ENCODE assay signal across 1 cellular context in genomic region chr7:150791746-150792452, GRCh38.
TF ChIP-seq lines count a peak whose summit lies in the region.

No MANE protein-coding gene starts in this region.

TF ChIP-seq in K562, 482 proteins besides CTCF, POLR2A, EP300 and RAD21:
- TF ChIP-seq SIX5 (IDR thresholded peaks at IDR 0.05; ENCODE audit: borderline replicate concordance in 1 of 2, insufficient read depth in 1 of 2, low read depth in 1 of 2, low read length in 2 of 2) (0 out of 4 replicates have a peak, but pooled peaks of 1 of the 2 experiments have one; percentile 7), MYC (IDR thresholded peaks at IDR 0.05; ENCODE audit: low read depth, low read length) (no peak), MYC (CRISPR knock-in tag; IDR thresholded peaks at IDR 0.05; ENCODE audit: borderline replicate concordance, low read depth) (no peak), FOXP1 (CRISPR knock-in tag; IDR thresholded peaks at IDR 0.05) (no peak), ZNF696 (CRISPR knock-in tag; conservative IDR thresholded peaks at IDR 0.05) (no peak), CHD2 (IDR thresholded peaks at IDR 0.05; ENCODE audit: low read depth, low read length) (no peak), HMG20B (CRISPR knock-in tag; IDR thresholded peaks at IDR 0.05) (no peak), ESRRA (IDR thresholded peaks at IDR 0.05; ENCODE audit: borderline replicate concordance, low read depth) (peak; percentile 68), ZBTB1 (CRISPR knock-in tag; IDR thresholded peaks at IDR 0.05; ENCODE audit: borderline replicate concordance, low read depth) (no peak), TFE3 (CRISPR knock-in tag; IDR thresholded peaks at IDR 0.05) (no peak), HMGN3 (IDR thresholded peaks at IDR 0.05; ENCODE audit: borderline replicate concordance, extremely low read depth, insufficient read length, low read depth, low read length) (no peak), ELF2 (CRISPR knock-in tag; IDR thresholded peaks at IDR 0.05) (no peak), TAF15 (IDR thresholded peaks at IDR 0.05; ENCODE audit: low read depth, low read length) (no peak), U2AF2 (optimal IDR thresholded peaks at IDR 0.05; ENCODE audit: low read depth, low read length) (no peak), ZC3H11A (IDR thresholded peaks at IDR 0.05; ENCODE audit: low read depth, low read length) (no peak), ZNF639 (CRISPR knock-in tag; conservative IDR thresholded peaks at IDR 0.05 in 1 of 2, IDR thresholded peaks at IDR 0.05 in 1 of 2) (no peak), ZNF316 (IDR thresholded peaks at IDR 0.05) (no peak), MAZ (CRISPR knock-in tag; conservative IDR thresholded peaks at IDR 0.05 in 1 of 2, IDR thresholded peaks at IDR 0.05 in 1 of 2) (no peak), STAT5B (CRISPR knock-in tag; IDR thresholded peaks at IDR 0.05) (no peak)
